11 cellular contexts compared by ENCODE assay signal in genomic region chr20:44494266-44494665, GRCh38. TPM values are rescaled to one million over a fixed set of nuclear protein-coding genes. Genes with fewer than 3 reads are reported as not detected.
DNase-seq lines count a peak whose midpoint lies in the region; ATAC-seq and TF ChIP-seq lines count a peak whose summit lies in the region.
"Had no signal": no experiment of that assay in that cellular context is flagged by ENCODE, and none has a peak within 500 bp of the region (broad histone marks: within the 10 kb centered on the region; RNA-seq: fewer than 3 reads in every experiment).

No MANE protein-coding gene starts in this region.

- H3K27ac ChIP-seq in breast epithelium (peak overlapping the region in 1 of 2 donors; percentile 84), RWPE1 (no peak overlapping the region)
- H3K27ac ChIP-seq: C4-2B had no signal

- H3K4me3 Mint-ChIP-seq in MCF 10A (ENCODE audit: unreplicated experiment) (no peak overlapping the region), immature natural killer cell (no peak overlapping the region), type B pancreatic cell (no peak overlapping the region)
- no peak overlapping the region for H3K4me3 Mint-ChIP-seq in activated naive CD8-positive, alpha-beta T cell treated with anti-CD3 and anti-CD28 coated beads, Interleukin-2, amount 50 U/mL, for 24 hours
- H3K4me3 Mint-ChIP-seq: IgD-negative memory B cell had no signal

- TF ChIP-seq POLR2A in breast epithelium (IDR thresholded peaks at IDR 0.05), result no peak

- no peaks in the 10 kb centered on the region for H3K27me3 Mint-ChIP-seq in MCF 10A (ENCODE audit: insufficient read depth, unreplicated experiment)
- H3K27me3 Mint-ChIP-seq in activated naive CD8-positive, alpha-beta T cell treated with anti-CD3 and anti-CD28 coated beads, Interleukin-2, amount 50 U/mL, for 24 hours, result no peaks in the 10 kb centered on the region
- peaks cover 2 to 6% (median 4%) of the 10 kb centered on the region in 3 donors for H3K27me3 Mint-ChIP-seq in immature natural killer cell (ENCODE audit: low read depth in 3 of 3)
- H3K27me3 Mint-ChIP-seq in type B pancreatic cell, result no peaks in the 10 kb centered on the region
- H3K27me3 Mint-ChIP-seq: IgD-negative memory B cell had no signal

- H3K27ac Mint-ChIP-seq in MCF 10A (ENCODE audit: low read depth, unreplicated experiment), result peak overlapping the region; percentile 84
- H3K27ac Mint-ChIP-seq in activated naive CD8-positive, alpha-beta T cell treated with anti-CD3 and anti-CD28 coated beads, Interleukin-2, amount 50 U/mL, for 24 hours, result peak overlapping the region; percentile 77
- H3K27ac Mint-ChIP-seq in immature natural killer cell, result peak overlapping the region in 5 of 6 donors; percentile 48 to 80 (median 63)
- H3K27ac Mint-ChIP-seq in type B pancreatic cell, result peak overlapping the region; percentile 16

- H3K4me1 Mint-ChIP-seq in MCF 10A (ENCODE audit: insufficient read depth, unreplicated experiment), result peaks cover 47% of the 10 kb centered on the region
- H3K4me1 Mint-ChIP-seq in activated naive CD8-positive, alpha-beta T cell treated with anti-CD3 and anti-CD28 coated beads, Interleukin-2, amount 50 U/mL, for 24 hours, result peaks cover 65% of the 10 kb centered on the region
- H3K4me1 Mint-ChIP-seq in immature natural killer cell, result peaks cover 43 to 59% of the 10 kb centered on the region in 2 donors
- H3K4me1 Mint-ChIP-seq in type B pancreatic cell (ENCODE audit: unreplicated experiment), result no peaks in the 10 kb centered on the region

- TF ChIP-seq CTCF in MCF 10A (IDR thresholded peaks at IDR 0.05; ENCODE audit: unreplicated experiment) (no peak), breast epithelium (IDR thresholded peaks at IDR 0.05) (no peak), type B pancreatic cell (conservative IDR thresholded peaks at IDR 0.05) (no peak), RWPE1 (conservative IDR thresholded peaks at IDR 0.05; ENCODE audit: low read depth) (no peak)

- H3K36me3 ChIP-seq in breast epithelium, result no peaks in the 10 kb centered on the region

- POLR2A ChIA-PET in MCF 10A (lab: Yijun Ruan, JAX), result interaction anchor here (0.7 to 5.1 kb wide), 8 partner anchors 10 to 554 kb away, joined by 3 to 31 read pairs (median 6); partner anchors contain the start of genes SERINC3 and TTPAL
- POLR2A ChIA-PET in RWPE1 (lab: Yijun Ruan, JAX; ENCODE audit: low non-redundant PET), result interaction anchor here (1.2 kb wide), 1 partner anchor 27 kb away, joined by 3 read pairs; the partner anchor contains the start of gene SERINC3

- H3K9me3 Mint-ChIP-seq in MCF 10A (ENCODE audit: unreplicated experiment), result no peaks in the 10 kb centered on the region
- H3K9me3 Mint-ChIP-seq in activated naive CD8-positive, alpha-beta T cell treated with anti-CD3 and anti-CD28 coated beads, Interleukin-2, amount 50 U/mL, for 24 hours, result peaks cover 5% of the 10 kb centered on the region
- no peaks in the 10 kb centered on the region for H3K9me3 Mint-ChIP-seq in immature natural killer cell
- H3K9me3 Mint-ChIP-seq in type B pancreatic cell, result no peaks in the 10 kb centered on the region
- H3K9me3 Mint-ChIP-seq: IgD-negative memory B cell had no signal

- intact Hi-C loops in MCF 10A (cut with micrococcal nuclease), result no loop called here
- intact Hi-C loops in breast epithelium (cut with DNase I; ENCODE audit: low total_unique reads), result no loop called here

- CTCF ChIA-PET in MCF 10A (lab: Yijun Ruan, JAX) (interaction anchor here (0.6 to 4.0 kb wide), 8 partner anchors 14 to 189 kb away, joined by 3 to 19 read pairs (median 4); no protein-coding TSS in a partner anchor), RWPE1 (lab: Yijun Ruan, JAX) (interaction anchor here (0.5 to 1.5 kb wide), 2 partner anchors 19 to 37 kb away, joined by 3 read pairs; partner anchors contain the start of gene TTPAL)

- no peaks in the 10 kb centered on the region for H3K27me3 ChIP-seq in breast epithelium

- H3K4me1 ChIP-seq in breast epithelium, result no peaks in the 10 kb centered on the region

- H3K9me3 ChIP-seq in breast epithelium, result no peaks in the 10 kb centered on the region

- H3K4me3 ChIP-seq in breast epithelium, result no peak overlapping the region

- no peak for ATAC-seq in activated naive CD8-positive, alpha-beta T cell treated with anti-CD3 and anti-CD28 coated beads, Interleukin-2, amount 50 U/mL, for 24 hours

- peak; percentile 47 for DNase-seq in MCF 10A (ENCODE audit: unreplicated experiment)
- no peak for DNase-seq in breast epithelium (ENCODE audit: low spot score in 2 of 2)
- no peak for DNase-seq in activated naive CD8-positive, alpha-beta T cell treated with anti-CD3 and anti-CD28 coated beads, Interleukin-2, amount 50 U/mL, for 24 hours
- DNase-seq in immature natural killer cell, result no peak
- no peak for DNase-seq in type B pancreatic cell (ENCODE audit: extremely low spot score, unreplicated experiment)
- no peak for DNase-seq in RWPE1 (ENCODE audit: low spot score)
- DNase-seq in NCI-H1436 (lab: John Stamatoyannopoulos, UW), result no peak
- no peak for DNase-seq in SHP77 (lab: John Stamatoyannopoulos, UW)
- DNase-seq: activated CD4-positive, alpha-beta T cell treated with anti-CD3 and anti-CD28 coated beads for 4 hours had no signal

- no TSS peak for BruUV-seq in MCF 10A (replicated peaks; lab: Mats Ljungman, UMichigan)

- peaks cover 85% of the 10 kb centered on the region for H3K36me3 Mint-ChIP-seq in MCF 10A (ENCODE audit: insufficient read depth, unreplicated experiment)
- peaks cover 61% of the 10 kb centered on the region for H3K36me3 Mint-ChIP-seq in activated naive CD8-positive, alpha-beta T cell treated with anti-CD3 and anti-CD28 coated beads, Interleukin-2, amount 50 U/mL, for 24 hours (ENCODE audit: low read depth)
- H3K36me3 Mint-ChIP-seq in immature natural killer cell, result peaks cover 27 to 63% (median 40%) of the 10 kb centered on the region in 3 donors
- peaks cover 32% of the 10 kb centered on the region for H3K36me3 Mint-ChIP-seq in type B pancreatic cell

RNA-seq across cellular contexts. Expression of gene TTPAL, which starts 18.6 kb away (rescaled TPM):
- total RNA-seq in MCF 10A (2022) (34.1 and 35.4 TPM in 2 replicates), breast epithelium (10 to 100 TPM; 13.5 to 40.8 (median 14.7) TPM), type B pancreatic cell (ENCODE audit: low replicate concordance) (20.8 and 21.5 TPM in 2 replicates)
- polyA plus RNA-seq in immature natural killer cell, result 10 to 100 TPM in 1 of 3 donors, 1 to 10 TPM in 2; 5.0 to 13.8 (median 5.6) TPM

RNA-seq across cellular contexts. Expression of gene SERINC3, which starts 27.6 kb away (rescaled TPM):
- total RNA-seq in MCF 10A (2022), result 104 and 126 TPM in 2 replicates
- 100 to 1,000 TPM in 2 of 3 donors, 10 to 100 TPM in 1; 91.1 to 254 (median 100) TPM for total RNA-seq in breast epithelium
- polyA plus RNA-seq in immature natural killer cell, result 100 to 1,000 TPM; 180 to 266 (median 215) TPM
- total RNA-seq in type B pancreatic cell (ENCODE audit: low replicate concordance), result 47.1 and 65.6 TPM in 2 replicates

Comparison
In these comparisons a context has a peak if more than half of its experiments do, and no peak if none do; other contexts are left out.
1. H3K27ac Mint-ChIP-seq: peak in every context shown above with its lines; median percentile 84 in MCF 10A; 77 in activated naive CD8-positive, alpha-beta T cell treated with anti-CD3 and anti-CD28 coated beads, Interleukin-2, amount 50 U/mL, for 24 hours; 63 in immature natural killer cell; 16 in type B pancreatic cell.